In genomic region chr5:137392261-137392660, GRCh38 we compare ENCODE assay signal across 21 cellular contexts.
DNase-seq lines count a peak whose midpoint lies in the region; TF ChIP-seq lines count a peak whose summit lies in the region.
"Had no signal": no experiment of that assay in that cellular context is flagged by ENCODE, and none has a peak within 500 bp of the region (broad histone marks: within the 10 kb centered on the region; RNA-seq: fewer than 3 reads in every experiment).

No MANE protein-coding gene starts in this region.

- intact Hi-C loops in ovary (cut with DNase I), result no loop called here

- no peak overlapping the region for H3K18ac ChIP-seq in trophoblast cell (ENCODE audit: low read length)

- H3K4me1 ChIP-seq in trophoblast cell (ENCODE audit: control insufficient read depth in 1 of 2, insufficient read depth in 2 of 2, low read length in 2 of 2) (no peaks in the 10 kb centered on the region), ovary (ENCODE audit: insufficient read depth) (no peaks in the 10 kb centered on the region)
- H3K4me1 ChIP-seq: BLaER1 treated with 17β-estradiol and CSF1 and Interleukin-3, amounts not matched to agents 10 nM and 100 nM had no signal

- no peak overlapping the region for H2AK5ac ChIP-seq in trophoblast cell (ENCODE audit: low read length)

- no peaks in the 10 kb centered on the region for H3K79me2 ChIP-seq in trophoblast cell (ENCODE audit: control insufficient read depth, insufficient read depth, low read length, poor library complexity)

- no CpG with 5 or more reads among the region's 4 CpGs for WGBS in trophoblast cell (ENCODE audit: extremely low coverage, insufficient coverage, insufficient read length)
- WGBS in ovary, 3 donors, result 72 to 87% (median 82%) methylated on average over 4 of the region's 4 CpGs

- no peak for TF ChIP-seq EP300 in ovary (IDR thresholded peaks at IDR 0.05)

- H2BK120ac ChIP-seq in trophoblast cell (ENCODE audit: insufficient read depth, low read length, poor library complexity), result no peak overlapping the region

- TF ChIP-seq POLR2A in ovary (IDR thresholded peaks at IDR 0.05), result no peak

- H3K27ac ChIP-seq in trophoblast cell (ENCODE audit: low read depth, low read length), result no peak overlapping the region
- no peak overlapping the region for H3K27ac ChIP-seq in ovary
- H3K27ac ChIP-seq: 22Rv1; A549; BLaER1 treated with 17β-estradiol and CSF1 and Interleukin-3, amounts not matched to agents 10 nM and 100 nM had no signal

- H4K12ac ChIP-seq in trophoblast cell (ENCODE audit: low read depth, low read length), result no peak overlapping the region

- TF ChIP-seq CTCF in fibroblast of pulmonary artery (IDR thresholded peaks at IDR 0.05; ENCODE audit: low read length, missing control alignments) (no peak), ovary (IDR thresholded peaks at IDR 0.05) (no peak)

- H3K9ac ChIP-seq in trophoblast cell (ENCODE audit: low read length), result no peak overlapping the region
- H3K9ac ChIP-seq: BLaER1 treated with 17β-estradiol and CSF1 and Interleukin-3, amounts not matched to agents 10 nM and 100 nM had no signal

- H4K91ac ChIP-seq in trophoblast cell (ENCODE audit: low read depth, low read length), result no peak overlapping the region

- H3K4ac ChIP-seq in trophoblast cell (ENCODE audit: low read depth, low read length), result no peak overlapping the region

- H2AFZ ChIP-seq in trophoblast cell (ENCODE audit: insufficient read depth, low read length, poor library complexity), result no peak overlapping the region

- no peak overlapping the region for H3K4me2 ChIP-seq in trophoblast cell (ENCODE audit: low read length)
- H3K4me2 ChIP-seq: A549; BLaER1 treated with 17β-estradiol and CSF1 and Interleukin-3, amounts not matched to agents 10 nM and 100 nM had no signal

- H3K27me3 ChIP-seq in trophoblast cell (ENCODE audit: insufficient read depth, low read length) (no peaks in the 10 kb centered on the region), ovary (no peaks in the 10 kb centered on the region)
- H3K27me3 ChIP-seq: BLaER1 treated with 17β-estradiol and CSF1 and Interleukin-3, amounts not matched to agents 10 nM and 100 nM had no signal

- H3K9me3 ChIP-seq in trophoblast cell (ENCODE audit: insufficient read depth, low read depth, low read length) (no peaks in the 10 kb centered on the region), ovary (no peaks in the 10 kb centered on the region)
- H3K9me3 ChIP-seq: A549; BLaER1 treated with 17β-estradiol and CSF1 and Interleukin-3, amounts not matched to agents 10 nM and 100 nM had no signal

- no peak overlapping the region for H2BK5ac ChIP-seq in trophoblast cell (ENCODE audit: low read depth, low read length, poor library complexity)

- H2BK12ac ChIP-seq in trophoblast cell (ENCODE audit: low read length), result no peak overlapping the region

- no peaks in the 10 kb centered on the region for H3K79me1 ChIP-seq in trophoblast cell (ENCODE audit: low read length)

- DNase-seq in Daoy (ENCODE audit: low read depth) (peak; percentile 11), NCI-H69 (lab: John Stamatoyannopoulos, UW) (peak; percentile 36), fibroblast of pulmonary artery (ENCODE audit: low read depth) (peak; percentile 13), trophoblast cell (peak; percentile 59 to 84), ecto neural progenitor cell (ENCODE audit: low spot score) (no peak), SIG-M5 (lab: John Stamatoyannopoulos, UW) (no peak), ovary (no peak)
- DNase-seq: AML-193; CD4-positive, alpha-beta memory T cell; CD4-positive, CD25-positive, alpha-beta regulatory T cell; CD8-positive, alpha-beta memory T cell; COR-L47; DMS 273 treated with DMSO at 0.1 percent for 48 hours; DMS153; DMS53; DMS79; DND-41; GF-D8 had no signal

- H3K36me3 ChIP-seq in trophoblast cell (ENCODE audit: control insufficient read depth in 1 of 2, insufficient read depth in 2 of 2, low read length in 2 of 2) (no peaks in the 10 kb centered on the region), ovary (no peaks in the 10 kb centered on the region)
- H3K36me3 ChIP-seq: BLaER1 treated with 17β-estradiol and CSF1 and Interleukin-3, amounts not matched to agents 10 nM and 100 nM had no signal

- no peak overlapping the region for H3K23ac ChIP-seq in trophoblast cell (ENCODE audit: low read length)

- H4K8ac ChIP-seq in trophoblast cell (ENCODE audit: low read depth, low read length), result no peak overlapping the region

- no peak overlapping the region for H3K4me3 ChIP-seq in fibroblast of pulmonary artery (replicated peaks; ENCODE audit: low read depth, low read length)
- no peak overlapping the region for H3K4me3 ChIP-seq in trophoblast cell (ENCODE audit: low read depth, low read length)
- no peak overlapping the region for H3K4me3 ChIP-seq in ovary
- H3K4me3 ChIP-seq: A549; BLaER1 treated with 17β-estradiol and CSF1 and Interleukin-3, amounts not matched to agents 10 nM and 100 nM had no signal

- no peak overlapping the region for H3K14ac ChIP-seq in trophoblast cell (ENCODE audit: low read length)

Comparison
In these comparisons a context has a peak if more than half of its experiments do, and no peak if none do; other contexts are left out.
1. DNase-seq: peak in Daoy (single experiment), NCI-H69 (single experiment), fibroblast of pulmonary artery (single experiment) and trophoblast cell (2 of 2); none in ecto neural progenitor cell (single experiment), SIG-M5 (single experiment) and ovary (0 of 5).